ENCODE assay signal across 8 cellular contexts in the genomic region with DNA sequence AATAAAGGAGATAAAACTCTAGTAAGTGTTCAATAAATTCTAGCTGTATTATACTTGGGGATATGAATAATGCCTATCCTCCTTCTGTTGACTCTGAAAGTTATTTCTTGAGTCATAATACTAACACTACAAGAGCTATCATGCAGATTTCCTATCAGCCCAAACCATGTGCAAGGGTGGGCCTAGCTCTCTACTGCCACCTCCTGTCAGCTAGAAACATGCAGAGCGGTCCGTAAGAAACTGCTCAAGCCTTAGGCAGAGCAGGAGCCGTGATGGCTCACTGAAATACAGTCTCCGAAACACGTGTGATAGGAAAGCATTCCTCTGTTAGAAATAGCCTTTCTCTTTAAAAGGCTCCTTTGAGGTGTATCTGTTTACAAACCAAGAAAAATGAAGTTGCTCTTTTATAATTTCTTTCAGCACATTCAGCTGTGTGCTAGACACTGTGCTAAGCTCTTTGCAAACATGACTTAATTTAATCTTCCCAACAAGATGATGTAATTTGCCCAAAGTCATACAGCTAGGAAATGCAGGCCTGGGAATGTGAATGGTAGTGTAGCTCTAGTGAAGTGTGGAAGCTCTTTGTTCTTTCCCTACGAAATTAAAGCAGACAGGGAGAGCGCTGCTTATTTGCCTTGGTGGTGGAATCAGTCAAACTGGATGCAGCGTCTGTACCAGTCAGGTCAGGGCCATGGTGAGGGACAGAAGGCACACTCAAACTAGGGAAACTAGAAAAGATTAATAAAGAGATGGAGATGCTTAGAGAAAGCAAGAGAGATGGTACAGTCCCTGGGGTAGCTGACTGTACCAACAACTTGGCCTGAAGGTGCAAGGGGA. TPM values are rescaled to one million over a fixed set of nuclear protein-coding genes. Genes with fewer than 3 reads are reported as not detected.
DNase-seq lines count a peak whose midpoint lies in the region; ATAC-seq and TF ChIP-seq lines count a peak whose summit lies in the region.

No MANE protein-coding gene starts in this region.

- POLR2A ChIA-PET in CD4-positive, alpha-beta memory T cell (lab: Charles Lee; ENCODE audit: partially characterized antibody): interaction anchor here (1.4 kb wide), 1 partner anchor 69 kb away, joined by 8 read pairs; no protein-coding TSS in a partner anchor

- TF ChIP-seq EP300 in esophagus muscularis mucosa (IDR thresholded peaks at IDR 0.05) (no peak), stomach (IDR thresholded peaks at IDR 0.05) (no peak)

- no peak overlapping the region for H3K4me3 ChIP-seq in CD4-positive, alpha-beta memory T cell (ENCODE audit: low read length in 2 of 2)
- H3K4me3 ChIP-seq in OCI-LY1 (ENCODE audit: low read depth, low read length, poor library complexity, severe bottlenecking) (no peak overlapping the region), esophagus muscularis mucosa (no peak overlapping the region), stomach (no peak overlapping the region)

- peak; percentile 66 for ATAC-seq in GM19324 (IDR thresholded peaks at IDR 0.05; ENCODE audit: low FRiP score, unreplicated experiment)
- peak; percentile 79 for ATAC-seq in HG03521 (IDR thresholded peaks at IDR 0.05; ENCODE audit: unreplicated experiment)

- H4K20me1 ChIP-seq in OCI-LY1 (ENCODE audit: insufficient read depth, low read length): no peaks in the 10 kb centered on the region

- no peaks in the 10 kb centered on the region for H3K79me2 ChIP-seq in OCI-LY1 (ENCODE audit: insufficient read depth, low read length)

- no peak overlapping the region for H3K4me3 Mint-ChIP-seq in CD4-positive, alpha-beta memory T cell
- no peak overlapping the region for H3K4me3 Mint-ChIP-seq in nephron progenitor cell

- H3K9me3 Mint-ChIP-seq in CD4-positive, alpha-beta memory T cell: no peaks in the 10 kb centered on the region
- no peaks in the 10 kb centered on the region for H3K9me3 Mint-ChIP-seq in nephron progenitor cell

- H3K4me1 ChIP-seq in CD4-positive, alpha-beta memory T cell (ENCODE audit: insufficient read depth, low read length): peaks cover 5% of the 10 kb centered on the region
- H3K4me1 ChIP-seq in OCI-LY1 (ENCODE audit: insufficient read depth, low read length, severe bottlenecking) (peaks cover 7% of the 10 kb centered on the region), esophagus muscularis mucosa (no peaks in the 10 kb centered on the region), stomach (peaks cover 0 to 30% (median 7%) of the 10 kb centered on the region in 4 donors)

- H3K9ac ChIP-seq in OCI-LY1 (ENCODE audit: low read length): no peak overlapping the region

- no peaks in the 10 kb centered on the region for H3K27me3 ChIP-seq in CD4-positive, alpha-beta memory T cell (ENCODE audit: insufficient read depth, low read length)
- no peaks in the 10 kb centered on the region for H3K27me3 ChIP-seq in OCI-LY1 (ENCODE audit: insufficient read depth, low read length)
- H3K27me3 ChIP-seq in esophagus muscularis mucosa: no peaks in the 10 kb centered on the region
- no peaks in the 10 kb centered on the region for H3K27me3 ChIP-seq in stomach

- TF ChIP-seq POLR2A in esophagus muscularis mucosa (IDR thresholded peaks at IDR 0.05; ENCODE audit: low read depth) (no peak), stomach (IDR thresholded peaks at IDR 0.05) (no peak)

- peak; percentile 41 to 50 (median 46) for DNase-seq in CD4-positive, alpha-beta memory T cell
- peak; percentile 37 for DNase-seq in activated T-cell treated with anti-CD3 and anti-CD28 coated beads for 1 hour (ENCODE audit: low read depth)
- no peak for DNase-seq in esophagus muscularis mucosa (ENCODE audit: extremely low spot score)
- peak; percentile 65 for DNase-seq in nephron progenitor cell
- DNase-seq in stomach: peak; percentile 71

- no peak overlapping the region for H3K4me2 ChIP-seq in OCI-LY1 (ENCODE audit: low read length)

- intact Hi-C loops in CD4-positive, alpha-beta memory T cell (cut with micrococcal nuclease): loop anchor here (1.0 to 2.0 kb wide), 4 partner anchors 140 to 513 kb away; no protein-coding TSS in a partner anchor
- intact Hi-C loops in esophagus muscularis mucosa (cut with DNase I) (loop anchor here (2.0 to 5.0 kb wide), 2 partner anchors 139 to 473 kb away; no protein-coding TSS in a partner anchor), stomach (cut with DNase I; ENCODE audit: low total_unique reads) (no loop called here)

- no peak overlapping the region for H3K27ac ChIP-seq in CD4-positive, alpha-beta memory T cell (ENCODE audit: low read depth, low read length)
- no peak overlapping the region for H3K27ac ChIP-seq in OCI-LY1 (ENCODE audit: low read depth, low read length, poor library complexity, severe bottlenecking)
- no peak overlapping the region for H3K27ac ChIP-seq in esophagus muscularis mucosa (replicated peaks in 1 of 4)
- no peak overlapping the region for H3K27ac ChIP-seq in stomach

- no peak overlapping the region for H2AFZ ChIP-seq in OCI-LY1 (ENCODE audit: low read length)

- no peaks in the 10 kb centered on the region for H3K9me2 ChIP-seq in OCI-LY1 (ENCODE audit: low read depth, low read length)

- no peaks in the 10 kb centered on the region for H3K9me3 ChIP-seq in CD4-positive, alpha-beta memory T cell (ENCODE audit: control insufficient read depth in 1 of 2, low read length in 2 of 2)
- H3K9me3 ChIP-seq in OCI-LY1 (ENCODE audit: low read length) (no peaks in the 10 kb centered on the region), esophagus muscularis mucosa (no peaks in the 10 kb centered on the region), stomach (no peaks in the 10 kb centered on the region)

- H3K27ac Mint-ChIP-seq in CD4-positive, alpha-beta memory T cell: peak overlapping the region in 2 of 7 donors; percentile 18 to 39
- no peak overlapping the region for H3K27ac Mint-ChIP-seq in nephron progenitor cell

- H3K27me3 Mint-ChIP-seq in CD4-positive, alpha-beta memory T cell: no peaks in the 10 kb centered on the region
- H3K27me3 Mint-ChIP-seq in nephron progenitor cell (ENCODE audit: low read depth, poor library complexity): no peaks in the 10 kb centered on the region

- no peaks in the 10 kb centered on the region for H3F3A ChIP-seq in OCI-LY1 (ENCODE audit: insufficient read depth, low read length)

- CTCF ChIA-PET in CD4-positive, alpha-beta memory T cell (lab: Charles Lee; ENCODE audit: partially characterized antibody): interaction anchor here (0.7 to 5.5 kb wide), 33 partner anchors 10 to 559 kb away, joined by 3 to 74 read pairs (median 4); a partner anchor contains a TSS

- 43% methylated on average over 8 of the region's 8 CpGs for WGBS in esophagus muscularis mucosa
- WGBS in stomach, 5 donors: 33 to 38% (median 37%) methylated on average over 8 of the region's 8 CpGs

- TF ChIP-seq CTCF in OCI-LY1 (IDR thresholded peaks at IDR 0.05; ENCODE audit: low read length) (peak; percentile 91), esophagus muscularis mucosa (IDR thresholded peaks at IDR 0.05) (peak; percentile 64 to 89 (median 84)), nephron progenitor cell (IDR thresholded peaks at IDR 0.05) (peak; percentile 98), stomach (IDR thresholded peaks at IDR 0.05) (peak in 5 of 7 experiments; percentile 68 to 87 (median 82))

- no peaks in the 10 kb centered on the region for H3K36me3 ChIP-seq in CD4-positive, alpha-beta memory T cell (ENCODE audit: insufficient read depth, low read length)
- H3K36me3 ChIP-seq in OCI-LY1 (ENCODE audit: insufficient read depth, low read length) (no peaks in the 10 kb centered on the region), esophagus muscularis mucosa (peaks cover 0 to 5% (median 0%) of the 10 kb centered on the region in 4 donors), stomach (peaks cover 0 to 7% (median 0%) of the 10 kb centered on the region in 4 donors)

- H3K4me1 Mint-ChIP-seq in CD4-positive, alpha-beta memory T cell: peaks cover 10 to 32% (median 16%) of the 10 kb centered on the region in 4 donors
- peaks cover 6% of the 10 kb centered on the region for H3K4me1 Mint-ChIP-seq in nephron progenitor cell

- H3K36me3 Mint-ChIP-seq in CD4-positive, alpha-beta memory T cell: peaks cover 23 to 43% of the 10 kb centered on the region in 2 donors
- peaks cover 17% of the 10 kb centered on the region for H3K36me3 Mint-ChIP-seq in nephron progenitor cell (ENCODE audit: low read depth)

RNA-seq across cellular contexts. Expression of a gene that starts 43.1 kb away (rescaled TPM):
- 10 to 100 TPM; 21.3 to 25.6 TPM for total RNA-seq in CD4-positive, alpha-beta memory T cell
- 100 to 1,000 TPM in 1 of 2 donors, 10 to 100 TPM in 1; 62.9 to 136 TPM for polyA plus RNA-seq in CD4-positive, alpha-beta memory T cell
- total RNA-seq in esophagus muscularis mucosa (10 to 100 TPM in 2 of 4 donors, 1 to 10 TPM in 2; 8.8 to 21.2 (median 13.1) TPM), stomach (10 to 100 TPM in 2 of 5 donors, 1 to 10 TPM in 1, not detected in 2; 5.7 to 31.0 (median 17.9) TPM)
- polyA plus RNA-seq in stomach: 100 to 1,000 TPM in 1 of 3 donors, 10 to 100 TPM in 2; 65.1 to 101 (median 86.7) TPM
